In genomic region chrX:427812-428725, GRCh38 we compare ENCODE assay signal across 9 cellular contexts. TPM values are rescaled to one million over a fixed set of nuclear protein-coding genes. Genes with fewer than 3 reads are reported as not detected.
DNase-seq lines count a peak whose midpoint lies in the region; ATAC-seq and TF ChIP-seq lines count a peak whose summit lies in the region.
"Had no signal": no experiment of that assay in that cellular context is flagged by ENCODE, and none has a peak within 500 bp of the region (broad histone marks: within the 10 kb centered on the region; RNA-seq: fewer than 3 reads in every experiment).

No MANE protein-coding gene starts in this region.

- H3K36me3 ChIP-seq in neural cell (ENCODE audit: insufficient read depth, low read length): no peaks in the 10 kb centered on the region

- no peak overlapping the region for H3K4me2 ChIP-seq in neural cell (ENCODE audit: low read length)

- no peaks in the 10 kb centered on the region for H3K79me2 ChIP-seq in neural cell (replicated peaks; ENCODE audit: insufficient read depth, low read length)

- intact Hi-C loops in CD14-positive monocyte (cut with micrococcal nuclease): no loop called here

- TF ChIP-seq CTCF in CD14-positive monocyte (IDR thresholded peaks at IDR 0.05): no peak
- peak; percentile 17 for TF ChIP-seq CTCF in astrocyte of the spinal cord (IDR thresholded peaks at IDR 0.05; ENCODE audit: low read depth, low read length)
- peak; percentile 66 for TF ChIP-seq CTCF in neural cell (IDR thresholded peaks at IDR 0.05; ENCODE audit: poor library complexity, severe bottlenecking)

- no peak for DNase-seq in CD14-positive monocyte (ENCODE audit: low spot score)
- DNase-seq in HuH-7 (ENCODE audit: low spot score): peak; percentile 28
- DNase-seq in astrocyte of the spinal cord (ENCODE audit: low read depth, low spot score): no peak
- DNase-seq in NCI-H2107 (lab: John Stamatoyannopoulos, UW): no peak
- DNase-seq: NCI-H1694 treated with DMSO at 0.1 percent for 48 hours had no signal

- H3K36me3 Mint-ChIP-seq in CD14-positive monocyte: no peaks in the 10 kb centered on the region

- in situ Hi-C loops in astrocyte of the spinal cord (cut with HindIII; ENCODE audit: low sequenced_read_pairs): no loop called here

- H3F3A ChIP-seq in neural cell (ENCODE audit: insufficient read depth, low read length, poor library complexity, severe bottlenecking): no peaks in the 10 kb centered on the region

- peaks cover 22 to 35% (median 33%) of the 10 kb centered on the region in 3 donors for H3K27me3 Mint-ChIP-seq in CD14-positive monocyte (ENCODE audit: low read depth in 3 of 3)

- H3K4me1 Mint-ChIP-seq in CD14-positive monocyte: peaks cover 6% of the 10 kb centered on the region

- no peak overlapping the region for H3K27ac Mint-ChIP-seq in CD14-positive monocyte

- H3K27ac ChIP-seq in neural cell (ENCODE audit: low read length): no peak overlapping the region

- H3K9me3 Mint-ChIP-seq in CD14-positive monocyte: peaks cover 0 to 20% (median 3%) of the 10 kb centered on the region in 7 donors

- H4K20me1 ChIP-seq in neural cell (ENCODE audit: insufficient read depth): no peaks in the 10 kb centered on the region

- H3K4me3 ChIP-seq in astrocyte of the spinal cord (ENCODE audit: low read depth, low read length) (no peak overlapping the region), neural cell (ENCODE audit: low read length) (peak overlapping the region; percentile 47)

- H3K9me3 ChIP-seq in neural cell (ENCODE audit: low read length): no peaks in the 10 kb centered on the region

- H3K9ac ChIP-seq in neural cell (ENCODE audit: low read length): no peak overlapping the region

- no peaks in the 10 kb centered on the region for H3K27me3 ChIP-seq in neural cell (ENCODE audit: insufficient read depth, low read depth, low read length)

- no peak overlapping the region for H2AFZ ChIP-seq in neural cell (ENCODE audit: low read depth, low read length)

- ATAC-seq in GM19351 (IDR thresholded peaks at IDR 0.05; ENCODE audit: unreplicated experiment): no peak
- ATAC-seq in GM19023 (IDR thresholded peaks at IDR 0.05; ENCODE audit: unreplicated experiment): no peak
- no peak for ATAC-seq in HG03520 (IDR thresholded peaks at IDR 0.05; ENCODE audit: unreplicated experiment)

- peak; percentile 79 for TF ChIP-seq RAD21 in neural cell (conservative IDR thresholded peaks at IDR 0.05)

- peak overlapping the region; percentile 47 to 82 for H3K4me3 Mint-ChIP-seq in CD14-positive monocyte

- no peak for TF ChIP-seq EP300 in neural cell (conservative IDR thresholded peaks at IDR 0.05; ENCODE audit: poor library complexity, severe bottlenecking)

- H3K9me2 ChIP-seq in neural cell (ENCODE audit: insufficient read depth, low read length): no peaks in the 10 kb centered on the region

TF ChIP-seq in neural cell, 6 proteins besides CTCF, POLR2A, EP300 and RAD21:
- TF ChIP-seq POLR2AphosphoS5 (IDR thresholded peaks at IDR 0.05): no peak
- peak; percentile 85 for TF ChIP-seq SMC3 (conservative IDR thresholded peaks at IDR 0.05; ENCODE audit: poor library complexity)

RNA-seq across cellular contexts. Expression of gene PPP2R3B, which starts 41.4 kb away (rescaled TPM):
- polyA plus RNA-seq in CD14-positive monocyte (1 to 10 TPM; 2.1 to 2.3 TPM), neural cell (41.7 and 49.3 TPM in 2 replicates)
- 20.5 and 22.5 TPM in 2 replicates for polyA minus RNA-seq in neural cell

Comparison
In these comparisons a context has a peak if more than half of its experiments do, and no peak if none do; other contexts are left out.
1. RNA of gene PPP2R3B, which starts 41.4 kb away (polyA plus RNA-seq): 41.7 to 49.3 TPM in neural cell; 2.1 to 2.3 TPM in CD14-positive monocyte; every median in the first group is over 10 times any median in the second.